ENCODE assay signal across 11 cellular contexts in the genomic region with DNA sequence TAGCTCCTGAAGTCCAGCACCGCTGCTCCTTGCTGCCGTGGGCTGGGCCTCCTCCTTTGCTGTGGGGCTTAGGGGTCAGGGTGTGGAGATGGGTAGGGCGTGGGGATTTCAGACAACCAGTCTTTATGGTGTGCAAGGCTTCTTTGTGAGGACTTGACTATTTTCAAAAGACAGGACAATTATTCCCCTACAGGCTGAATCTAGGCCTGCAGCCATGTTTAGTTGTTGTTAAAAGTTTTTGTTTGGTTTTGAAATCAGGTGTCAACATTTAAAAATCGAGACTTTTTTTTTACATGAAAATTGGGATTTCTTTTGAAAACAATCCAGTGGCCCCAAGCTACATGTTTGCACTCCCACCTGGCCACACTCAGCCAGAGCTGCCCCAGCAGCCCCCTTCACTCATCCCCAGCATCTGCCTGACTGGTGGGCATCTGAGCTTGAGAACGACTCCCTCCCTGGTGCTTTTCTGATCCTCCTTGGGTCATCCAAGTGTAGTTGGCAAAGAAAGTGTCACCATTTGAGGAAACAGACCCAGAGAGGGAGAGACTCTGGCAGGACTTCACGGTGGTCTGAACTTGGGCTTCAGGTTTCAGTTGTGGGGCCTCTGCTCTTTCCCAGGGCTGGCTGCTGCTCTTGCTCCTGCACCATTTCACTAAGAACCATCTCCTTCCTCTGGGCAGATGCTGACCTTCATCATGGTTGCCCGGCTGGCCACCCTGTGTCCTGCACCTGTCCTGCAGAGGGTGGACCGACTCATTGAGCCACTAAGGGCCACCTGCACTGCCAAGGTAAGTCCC. TPM values are rescaled to one million over a fixed set of nuclear protein-coding genes. Genes with fewer than 3 reads are reported as not detected.
A peak's percentile ranks its signal among the peaks of the same experiment; 100 is the strongest.
DNase-seq lines count a peak whose midpoint lies in the region; TF ChIP-seq lines count a peak whose summit lies in the region.
"Had no signal": no experiment of that assay in that cellular context is flagged by ENCODE, and none has a peak within 500 bp of the region (broad histone marks: within the 10 kb centered on the region; RNA-seq: fewer than 3 reads in every experiment).

No MANE protein-coding gene starts in this region.

- intact Hi-C loops in spleen (cut with DNase I; ENCODE audit: low total_unique reads), result no loop called here

- H3K9me3 ChIP-seq in liver (ENCODE audit: control insufficient read depth in 4 of 4, low read length in 3 of 4) (no peaks in the 10 kb centered on the region), spleen (no peaks in the 10 kb centered on the region)
- H3K9me3 ChIP-seq: suprapubic skin had no signal

- H3K9ac ChIP-seq in liver (ENCODE audit: low read depth in 1 of 2, low read length in 2 of 2), result no peak overlapping the region

- no peaks in the 10 kb centered on the region for H3K27me3 Mint-ChIP-seq in activated naive CD8-positive, alpha-beta T cell

- 91% methylated on average over 8 of the region's 8 CpGs for WGBS in liver
- 86 to 94% (median 92%) methylated on average over 8 of the region's 8 CpGs for WGBS in spleen, 5 donors

- no peak overlapping the region for H3K4me3 Mint-ChIP-seq in activated naive CD8-positive, alpha-beta T cell

- no peak for DNase-seq in AG09319 (ENCODE audit: extremely low read depth, low read depth)
- no peak for DNase-seq in GM12865 (ENCODE audit: low read depth)
- DNase-seq in A172 (ENCODE audit: low spot score), result no peak
- no peak for DNase-seq in spleen
- no peak for DNase-seq in SW 1271 (lab: John Stamatoyannopoulos, UW)
- no peak for DNase-seq in NK-92 (lab: John Stamatoyannopoulos, UW; ENCODE audit: unreplicated experiment)
- DNase-seq: HCEC 1CT; stimulated activated CD4-positive, alpha-beta T cell treated with anti-CD3 and anti-CD28 coated beads, Interleukin-4, amount 100 ng/mL, for 24 hours had no signal

- no peaks in the 10 kb centered on the region for H3K4me1 ChIP-seq in liver (ENCODE audit: control insufficient read depth in 4 of 4, insufficient read depth in 4 of 4, low read length in 3 of 4)
- H3K4me1 ChIP-seq in spleen, result no peaks in the 10 kb centered on the region
- H3K4me1 ChIP-seq: suprapubic skin had no signal

- peak overlapping the region; percentile 34 for H3K27ac Mint-ChIP-seq in activated naive CD8-positive, alpha-beta T cell

- H3K27me3 ChIP-seq in liver (ENCODE audit: control insufficient read depth in 4 of 4, insufficient read depth in 4 of 4, low read length in 3 of 4), result no peaks in the 10 kb centered on the region
- no peaks in the 10 kb centered on the region for H3K27me3 ChIP-seq in spleen (replicated peaks in 1 of 7)
- H3K27me3 ChIP-seq: suprapubic skin had no signal

- peaks cover 7% of the 10 kb centered on the region for H3K36me3 Mint-ChIP-seq in activated naive CD8-positive, alpha-beta T cell

- H3K4me3 ChIP-seq in GM12865 (ENCODE audit: low read depth, low read length), result no peak overlapping the region
- H3K4me3 ChIP-seq in liver (ENCODE audit: low read depth in 1 of 3, low read length in 3 of 3), result no peak overlapping the region
- H3K4me3 ChIP-seq in spleen, result no peak overlapping the region
- H3K4me3 ChIP-seq: suprapubic skin had no signal

- H3K27ac ChIP-seq in liver (ENCODE audit: low read depth in 1 of 2, low read length in 2 of 2) (no peak overlapping the region), spleen (peak overlapping the region in 2 of 8 donors; percentile 6 to 17)
- H3K27ac ChIP-seq: suprapubic skin had no signal

- TF ChIP-seq RAD21 in liver (IDR thresholded peaks at IDR 0.05), result no peak

- no peaks in the 10 kb centered on the region for H3K9me3 Mint-ChIP-seq in activated naive CD8-positive, alpha-beta T cell (ENCODE audit: low read depth)

- peaks cover 4 to 47% (median 38%) of the 10 kb centered on the region in 4 donors for H3K36me3 ChIP-seq in liver (ENCODE audit: control insufficient read depth in 4 of 4, insufficient read depth in 3 of 4, low read depth in 1 of 4, low read length in 3 of 4)
- peaks cover 0 to 77% (median 56%) of the 10 kb centered on the region in 6 donors for H3K36me3 ChIP-seq in spleen

- TF ChIP-seq CTCF in AG09319 (IDR thresholded peaks at IDR 0.05; ENCODE audit: low read depth, low read length) (peak; percentile 2), GM12865 (IDR thresholded peaks at IDR 0.05; ENCODE audit: insufficient read depth, low read depth, low read length, missing control alignments) (peak; percentile 12), liver (IDR thresholded peaks at IDR 0.05; ENCODE audit: low read depth, low read length, missing input control) (peak; percentile 7), spleen (IDR thresholded peaks at IDR 0.05 in 8 of 11, conservative IDR thresholded peaks at IDR 0.05 in 3 of 11) (peak in 1 of 11 experiments; percentile 14)

- H3K4me1 Mint-ChIP-seq in activated naive CD8-positive, alpha-beta T cell (ENCODE audit: low read depth), result peaks cover 7% of the 10 kb centered on the region

- TF ChIP-seq POLR2A in spleen (IDR thresholded peaks at IDR 0.05), result no peak

TF ChIP-seq in liver, 16 proteins besides CTCF, POLR2A, EP300 and RAD21:
- TF ChIP-seq SP1 (IDR thresholded peaks at IDR 0.05) (no peak), FOXA1 (IDR thresholded peaks at IDR 0.05) (no peak), TAF1 (conservative IDR thresholded peaks at IDR 0.05) (no peak), HNF4A (conservative IDR thresholded peaks at IDR 0.05) (no peak), YY1 (IDR thresholded peaks at IDR 0.05) (no peak), EGR1 (IDR thresholded peaks at IDR 0.05; ENCODE audit: low read depth in 2 of 2) (no peak), GABPA (IDR thresholded peaks at IDR 0.05 in 1 of 2, conservative IDR thresholded peaks at IDR 0.05 in 1 of 2) (no peak)

RNA-seq across cellular contexts. Expression of a gene that starts 10.4 kb away (rescaled TPM):
- total RNA-seq in liver, result 1,000 to 10,000 TPM in 1 of 2 donors, 100 to 1,000 TPM in 1; 218 to 1,124 TPM
- polyA plus RNA-seq in liver, result 100 to 1,000 TPM; 384 to 769 TPM
- total RNA-seq in A172 (2014; rRNA removed; shearing (Covaris generic)), result 936 and 1,240 TPM in 2 replicates
- 1,000 to 10,000 TPM in 6 of 7 donors, 100 to 1,000 TPM in 1; 911 to 1,835 (median 1,346) TPM for total RNA-seq in spleen
- polyA plus RNA-seq in spleen, result 1,000 to 10,000 TPM; 3,289 to 6,164 (median 6,022) TPM

RNA-seq across cellular contexts. Expression of a gene that starts 34.5 kb away (rescaled TPM):
- total RNA-seq in liver (1 to 10 TPM in 1 of 2 donors, under 1 TPM in 1; 0.84 to 1.0 TPM), spleen (10 to 100 TPM in 1 of 7 donors, 1 to 10 TPM in 6; 4.0 to 12.2 (median 8.0) TPM)
- polyA plus RNA-seq in liver (1 to 10 TPM in 1 of 2 donors, under 1 TPM in 1; 0.38 to 1.6 TPM), spleen (1 to 10 TPM in 1 of 3 donors, under 1 TPM in 2; 0.78 to 2.6 (median 0.88) TPM)
- total RNA-seq in A172 (2014; rRNA removed; shearing (Covaris generic)), result 2.0 and 2.8 TPM in 2 replicates
